In genomic region chr14:89419973-89420482, GRCh38 we compare ENCODE assay signal across 2 cellular contexts.
TF ChIP-seq lines count a peak whose summit lies in the region.

No MANE protein-coding gene starts in this region.

TF ChIP-seq in WTC11, 78 proteins besides CTCF, POLR2A, EP300 and RAD21 (continued from another document):
- TF ChIP-seq USF2 (CRISPR knock-in tag; IDR thresholded peaks at IDR 0.05): peak; percentile 77

TF ChIP-seq in SK-N-SH treated with all-trans-retinoic acid at 6 μM for 48 hours, 23 proteins besides CTCF, POLR2A, EP300 and RAD21 (continued from another document):
- TF ChIP-seq TSHZ2 (CRISPR knock-in tag; IDR thresholded peaks at IDR 0.05) (no peak), CSRNP3 (CRISPR knock-in tag; IDR thresholded peaks at IDR 0.05) (no peak), ZFP30 (CRISPR knock-in tag; IDR thresholded peaks at IDR 0.05) (no peak), RARB (CRISPR knock-in tag; IDR thresholded peaks at IDR 0.05) (no peak), ZNF8 (CRISPR knock-in tag; IDR thresholded peaks at IDR 0.05) (no peak)
